Comparison of ENCODE assay signal across 18 cellular contexts in the genomic region with DNA sequence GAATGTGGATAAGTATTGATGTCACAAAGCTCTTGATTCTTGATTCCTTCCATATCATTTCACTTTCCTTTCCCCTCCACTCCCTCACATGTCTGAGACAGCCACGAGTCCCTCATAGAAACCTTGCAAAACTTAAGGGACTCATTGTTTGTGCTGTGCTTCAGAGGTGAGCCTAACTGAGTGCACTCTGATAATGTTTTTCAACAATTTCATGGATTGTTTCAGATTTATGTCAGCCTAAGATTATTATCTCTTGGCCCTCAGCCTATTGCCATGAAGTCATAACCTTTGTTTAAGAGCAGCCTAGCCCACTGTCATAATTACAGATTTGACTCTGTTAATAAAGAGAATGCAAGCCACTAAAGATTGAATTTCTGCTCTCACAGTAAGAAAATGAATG.
"Had no signal": no experiment of that assay in that cellular context is flagged by ENCODE, and none has a peak within 500 bp of the region (broad histone marks: within the 10 kb centered on the region; RNA-seq: fewer than 3 reads in every experiment).

No MANE protein-coding gene starts in this region.

- H3K36me3 Mint-ChIP-seq: immature natural killer cell; natural killer cell; stimulated activated memory B cell treated with anti-CD40 and anti-IgM and Interleukin-4, amounts not matched to agents 10 μg/mL and 1 μg/mL and 100 μg/mL, for 72 hours had no signal

- H3K27me3 ChIP-seq: ascending aorta, breast epithelium, esophagus muscularis mucosa, thyroid gland, uterus had no signal

- H3K4me1 Mint-ChIP-seq: activated naive CD8-positive, alpha-beta T cell treated with anti-CD3 and anti-CD28 coated beads, Interleukin-2, amount 50 U/mL, for 24 hours; immature natural killer cell; natural killer cell; stimulated activated memory B cell treated with anti-CD40 and anti-IgM and Interleukin-4, amounts not matched to agents 10 μg/mL and 1 μg/mL and 100 μg/mL, for 72 hours; T-helper 17 cell had no signal

- H3K4me3 ChIP-seq: ascending aorta, breast epithelium, esophagus muscularis mucosa, thyroid gland, uterus had no signal

- H3K27ac ChIP-seq: ascending aorta, breast epithelium, esophagus muscularis mucosa, thyroid gland, uterus, WERI-Rb-1 had no signal

- H3K4me3 Mint-ChIP-seq: activated naive CD4-positive, alpha-beta T cell treated with anti-CD3 and anti-CD28 coated beads for 36 hours; activated naive CD8-positive, alpha-beta T cell treated with anti-CD3 and anti-CD28 coated beads, Interleukin-2, amount 50 U/mL, for 24 hours; immature natural killer cell; natural killer cell; stimulated activated memory B cell treated with anti-CD40 and anti-IgM and Interleukin-4, amounts not matched to agents 10 μg/mL and 1 μg/mL and 100 μg/mL, for 72 hours; T-helper 17 cell had no signal

- H3K9me3 Mint-ChIP-seq: activated naive CD8-positive, alpha-beta T cell treated with anti-CD3 and anti-CD28 coated beads, Interleukin-2, amount 50 U/mL, for 24 hours; activated T-helper 2 cell treated with anti-CD3 and anti-CD28 coated beads, Interferon-gamma antibody, Interleukin-2, Interleukin-4, amounts not matched to agents 10 μg/mL and 5 μg/mL and 100 μg/mL, durations not matched to agents 14 hours and 24 hours and 36 hours; stimulated activated memory B cell treated with anti-CD40 and anti-IgM and Interleukin-4, amounts not matched to agents 10 μg/mL and 1 μg/mL and 100 μg/mL, for 72 hours had no signal

- H3K9me3 ChIP-seq: ascending aorta, breast epithelium, esophagus muscularis mucosa, thyroid gland, uterus had no signal

- DNase-seq: activated CD4-positive, alpha-beta T cell treated with anti-CD3 and anti-CD28 coated beads, Interleukin-2, amount 50 U/mL, for 48 hours; activated naive CD4-positive, alpha-beta T cell treated with anti-CD3 and anti-CD28 coated beads for 36 hours; activated naive CD8-positive, alpha-beta T cell treated with anti-CD3 and anti-CD28 coated beads, Interleukin-2, amount 50 U/mL, for 24 hours; activated T-cell treated with anti-CD3 and anti-CD28 coated beads, Interleukin-2, amount 50 U/mL, for 1 hour; immature natural killer cell; mammary epithelial cell; natural killer cell; nucleus accumbens; posterior cingulate gyrus; T-helper 17 cell; thyroid gland; uterus; WERI-Rb-1 had no signal

- H3K4me1 ChIP-seq: ascending aorta, breast epithelium, thyroid gland, uterus had no signal

- H3K36me3 ChIP-seq: ascending aorta, breast epithelium, esophagus muscularis mucosa, thyroid gland, uterus, WERI-Rb-1 had no signal

- H3K27ac Mint-ChIP-seq: activated naive CD4-positive, alpha-beta T cell treated with anti-CD3 and anti-CD28 coated beads for 36 hours; activated naive CD8-positive, alpha-beta T cell treated with anti-CD3 and anti-CD28 coated beads, Interleukin-2, amount 50 U/mL, for 24 hours; activated T-helper 2 cell treated with anti-CD3 and anti-CD28 coated beads, Interferon-gamma antibody, Interleukin-2, Interleukin-4, amounts not matched to agents 10 μg/mL and 5 μg/mL and 100 μg/mL, durations not matched to agents 14 hours and 24 hours and 36 hours; immature natural killer cell; natural killer cell; stimulated activated memory B cell treated with anti-CD40 and anti-IgM and Interleukin-4, amounts not matched to agents 10 μg/mL and 1 μg/mL and 100 μg/mL, for 72 hours; T-helper 17 cell had no signal
